31 cellular contexts compared by ENCODE assay signal in genomic region chr15:68344600-68344999, GRCh38.
DNase-seq lines count a peak whose midpoint lies in the region; ATAC-seq, FAIRE-seq and TF ChIP-seq lines count a peak whose summit lies in the region.
"Had no signal": no experiment of that assay in that cellular context is flagged by ENCODE, and none has a peak within 500 bp of the region (broad histone marks: within the 10 kb centered on the region; RNA-seq: fewer than 3 reads in every experiment).

No MANE protein-coding gene starts in this region.

- peak overlapping the region; percentile 37 for H3K27ac Mint-ChIP-seq in nephron progenitor cell
- H3K27ac Mint-ChIP-seq: activated CD4-positive, alpha-beta memory T cell treated with anti-CD3 and anti-CD28 coated beads for 36 hours; activated T-helper 1 cell treated with anti-CD3 and anti-CD28 coated beads, Interleukin-12 subunit alpha, Interleukin-12 subunit beta, Interleukin-2, Interleukin-4 antibody, amounts not matched to agents 30 ng/mL and 10 ng/mL and 1 ng/mL, durations not matched to agents 14 hours and 24 hours and 36 hours; T-cell had no signal

- ATAC-seq in HG02970 (IDR thresholded peaks at IDR 0.05; ENCODE audit: low FRiP score, unreplicated experiment), result no peak
- ATAC-seq: left ventricle myocardium superior; naive thymus-derived CD8-positive, alpha-beta T cell; T-cell had no signal

- no peak for TF ChIP-seq POLR2A in ovary (IDR thresholded peaks at IDR 0.05)

- DNase-seq in M059J (ENCODE audit: low read depth), result peak; percentile 35
- DNase-seq in bronchial epithelial cell (ENCODE audit: low read depth), result peak; percentile 64
- DNase-seq in nephron progenitor cell, result no peak
- DNase-seq in iPS-NIHi7 (ENCODE audit: extremely low spot score), result no peak
- no peak for DNase-seq in ovary
- no peak for DNase-seq in NCI-H69 (lab: John Stamatoyannopoulos, UW)
- DNase-seq: activated CD4-positive, alpha-beta memory T cell treated with anti-CD3 and anti-CD28 coated beads for 36 hours; activated CD8-positive, alpha-beta memory T cell treated with anti-CD3 and anti-CD28 coated beads, Interleukin-2, amount 50 U/mL, for 4 hours; activated naive CD4-positive, alpha-beta T cell treated with anti-CD3 and anti-CD28 coated beads, Interleukin-2, amount 50 U/mL, for 16 hours; anterior cingulate cortex; Caco-2; central memory CD4-positive, alpha-beta T cell; DMS79 treated with DMSO at 0.1 percent for 48 hours; HCEC 1CT; Karpas-422; left ventricle myocardium superior; midbrain; naive thymus-derived CD8-positive, alpha-beta T cell; NCI-H2171; NCI-H524; NK-92 treated with Interleukin-12 subunit alpha and Interleukin-12 subunit beta, amount 100 ng/mL, for 24 hours; Peyer's patch; retina; small intestine; stimulated activated CD8-positive, alpha-beta memory T cell treated with anti-CD3 and anti-CD28 coated beads, Interleukin-4, amount 100 ng/mL, for 48 hours; T-cell; transverse colon had no signal

- intact Hi-C loops in ovary (cut with DNase I), result no loop called here

- H3K27me3 Mint-ChIP-seq in nephron progenitor cell (ENCODE audit: low read depth, poor library complexity), result peaks cover 12% of the 10 kb centered on the region
- H3K27me3 Mint-ChIP-seq: activated CD4-positive, alpha-beta memory T cell treated with anti-CD3 and anti-CD28 coated beads for 36 hours; T-cell had no signal

- H3K4me3 ChIP-seq in BLaER1 (no peak overlapping the region), bronchial epithelial cell (ENCODE audit: low read depth, low read length) (no peak overlapping the region), ovary (no peak overlapping the region)
- H3K4me3 ChIP-seq: Peyer's patch, transverse colon had no signal

- peak; percentile 62 for FAIRE-seq in bronchial epithelial cell (lab: Jason Lieb, UNC)
- FAIRE-seq: GM18507, small intestine had no signal

- H3K4me2 ChIP-seq in BLaER1, result peak overlapping the region; percentile 73

- TF ChIP-seq CTCF in bronchial epithelial cell (IDR thresholded peaks at IDR 0.05; ENCODE audit: insufficient read depth, low read length, severe bottlenecking) (no peak), nephron progenitor cell (IDR thresholded peaks at IDR 0.05) (no peak), ovary (IDR thresholded peaks at IDR 0.05) (no peak)

- H3K9me3 ChIP-seq in BLaER1 (no peaks in the 10 kb centered on the region), ovary (no peaks in the 10 kb centered on the region)
- H3K9me3 ChIP-seq: Caco-2, Peyer's patch, transverse colon had no signal

- no peaks in the 10 kb centered on the region for H3K36me3 ChIP-seq in BLaER1
- no peaks in the 10 kb centered on the region for H3K36me3 ChIP-seq in bronchial epithelial cell (ENCODE audit: control insufficient read depth, insufficient read depth, low read length)
- H3K36me3 ChIP-seq in ovary, result no peaks in the 10 kb centered on the region
- H3K36me3 ChIP-seq: Peyer's patch, transverse colon had no signal

- H3K9ac ChIP-seq in BLaER1, result no peak overlapping the region

- WGBS in ovary, 3 donors, result 94 to 95% (median 94%) methylated on average over 7 of the region's 7 CpGs

- H3K36me3 Mint-ChIP-seq in nephron progenitor cell (ENCODE audit: low read depth), result no peaks in the 10 kb centered on the region
- H3K36me3 Mint-ChIP-seq: activated CD4-positive, alpha-beta memory T cell treated with anti-CD3 and anti-CD28 coated beads for 36 hours; naive thymus-derived CD8-positive, alpha-beta T cell; T-cell had no signal

- H3K4me1 ChIP-seq in BLaER1, result peaks cover 94% of the 10 kb centered on the region
- H3K4me1 ChIP-seq in ovary (ENCODE audit: insufficient read depth), result peaks cover 6% of the 10 kb centered on the region
- H3K4me1 ChIP-seq: Caco-2 had no signal

- H3K27me3 ChIP-seq in BLaER1 (no peaks in the 10 kb centered on the region), bronchial epithelial cell (ENCODE audit: control insufficient read depth, insufficient read depth, low read length) (no peaks in the 10 kb centered on the region), ovary (no peaks in the 10 kb centered on the region)
- H3K27me3 ChIP-seq: Peyer's patch, transverse colon had no signal

- no peaks in the 10 kb centered on the region for H4K20me1 ChIP-seq in BLaER1

- no peak for TF ChIP-seq EP300 in ovary (IDR thresholded peaks at IDR 0.05)

- H3K27ac ChIP-seq in BLaER1 (no peak overlapping the region), ovary (no peak overlapping the region)
- H3K27ac ChIP-seq: Peyer's patch, transverse colon had no signal

- no peaks in the 10 kb centered on the region for H3K9me3 Mint-ChIP-seq in nephron progenitor cell
- H3K9me3 Mint-ChIP-seq: activated CD4-positive, alpha-beta memory T cell treated with anti-CD3 and anti-CD28 coated beads for 36 hours; activated T-helper 1 cell treated with anti-CD3 and anti-CD28 coated beads, Interleukin-12 subunit alpha, Interleukin-12 subunit beta, Interleukin-2, Interleukin-4 antibody, amounts not matched to agents 30 ng/mL and 10 ng/mL and 1 ng/mL, durations not matched to agents 14 hours and 24 hours and 36 hours; naive thymus-derived CD8-positive, alpha-beta T cell; T-cell had no signal

- no peak overlapping the region for H3K4me3 Mint-ChIP-seq in nephron progenitor cell
- H3K4me3 Mint-ChIP-seq: activated CD4-positive, alpha-beta memory T cell treated with anti-CD3 and anti-CD28 coated beads for 36 hours; activated T-helper 1 cell treated with anti-CD3 and anti-CD28 coated beads, Interleukin-12 subunit alpha, Interleukin-12 subunit beta, Interleukin-2, Interleukin-4 antibody, amounts not matched to agents 30 ng/mL and 10 ng/mL and 1 ng/mL, durations not matched to agents 14 hours and 24 hours and 36 hours; naive thymus-derived CD8-positive, alpha-beta T cell; T-cell had no signal

- H3K4me1 Mint-ChIP-seq in nephron progenitor cell, result peaks cover 74% of the 10 kb centered on the region
- H3K4me1 Mint-ChIP-seq: T-cell had no signal

Comparison
In these comparisons a context has a peak if more than half of its experiments do, and no peak if none do; other contexts are left out.
1. DNase-seq: peak in M059J (single experiment) and bronchial epithelial cell (single experiment); none in nephron progenitor cell (single experiment), iPS-NIHi7 (single experiment), ovary (0 of 5) and NCI-H69 (single experiment).